Comparison of ENCODE assay signal across 31 cellular contexts in genomic region chr16:3479654-3480216, GRCh38. TPM values are rescaled to one million over a fixed set of nuclear protein-coding genes. Genes with fewer than 3 reads are reported as not detected.
DNase-seq lines count a peak whose midpoint lies in the region; ATAC-seq and TF ChIP-seq lines count a peak whose summit lies in the region.
"Had no signal": no experiment of that assay in that cellular context is flagged by ENCODE, and none has a peak within 500 bp of the region (broad histone marks: within the 10 kb centered on the region; RNA-seq: fewer than 3 reads in every experiment).

No MANE protein-coding gene starts in this region.

- peak; percentile 40 to 52 for ATAC-seq in activated T-cell treated with anti-CD3 and anti-CD28 coated beads, Interleukin-2, amount 50 U/mL, for 4 hours
- peak; percentile 60 for ATAC-seq in activated naive CD8-positive, alpha-beta T cell treated with anti-CD3 and anti-CD28 coated beads, Interleukin-2, amount 50 U/mL, for 24 hours
- ATAC-seq in HG03045 (IDR thresholded peaks at IDR 0.05; ENCODE audit: unreplicated experiment) (no peak), HG03039 (IDR thresholded peaks at IDR 0.05; ENCODE audit: unreplicated experiment) (no peak), omental fat pad (ENCODE audit: low FRiP score) (no peak)

- H3K27me3 ChIP-seq in osteoblast (ENCODE audit: insufficient read depth, low read length), result no peaks in the 10 kb centered on the region
- H3K27me3 ChIP-seq: BLaER1, brain microvascular endothelial cell, right atrium auricular region, upper lobe of left lung had no signal

- no peaks in the 10 kb centered on the region for H3K27me3 Mint-ChIP-seq in activated T-cell treated with anti-CD3 and anti-CD28 coated beads, Interleukin-2, amount 50 U/mL, for 4 hours (ENCODE audit: low read depth)
- H3K27me3 Mint-ChIP-seq in activated naive CD8-positive, alpha-beta T cell treated with anti-CD3 and anti-CD28 coated beads, Interleukin-2, amount 50 U/mL, for 24 hours, result no peaks in the 10 kb centered on the region
- H3K27me3 Mint-ChIP-seq: activated CD4-positive, alpha-beta T cell treated with anti-CD3 and anti-CD28 coated beads, Interleukin-2, amount 10 ng/mL, durations not matched to agents 24 days and 14 days had no signal

- no peak overlapping the region for H2AFZ ChIP-seq in osteoblast (ENCODE audit: low read length)
- H2AFZ ChIP-seq: GM23248, parathyroid adenoma had no signal

- TF ChIP-seq CTCF in GM12865 (IDR thresholded peaks at IDR 0.05; ENCODE audit: insufficient read depth, low read depth, low read length, missing control alignments), result no peak
- TF ChIP-seq CTCF in osteoblast (IDR thresholded peaks at IDR 0.05; ENCODE audit: extremely low read depth, low read depth, low read length), result no peak
- TF ChIP-seq CTCF in omental fat pad (IDR thresholded peaks at IDR 0.05), result no peak

- no peaks in the 10 kb centered on the region for H3K4me1 ChIP-seq in osteoblast (ENCODE audit: insufficient read depth, low read length)
- H3K4me1 ChIP-seq: BLaER1, parathyroid adenoma had no signal

- no peaks in the 10 kb centered on the region for H3K9me3 ChIP-seq in osteoblast (ENCODE audit: low read depth, low read length)
- H3K9me3 ChIP-seq: BLaER1, right atrium auricular region, upper lobe of left lung had no signal

- H3K79me2 ChIP-seq in osteoblast (ENCODE audit: insufficient read depth, low read length), result peaks cover 62% of the 10 kb centered on the region

- H3K27ac Mint-ChIP-seq in activated naive CD8-positive, alpha-beta T cell treated with anti-CD3 and anti-CD28 coated beads, Interleukin-2, amount 50 U/mL, for 24 hours, result peak overlapping the region; percentile 57
- H3K27ac Mint-ChIP-seq: activated CD4-positive, alpha-beta T cell treated with anti-CD3 and anti-CD28 coated beads, Interleukin-2, amount 10 ng/mL, durations not matched to agents 24 days and 14 days; nephron progenitor cell had no signal

- H3K36me3 ChIP-seq in osteoblast (ENCODE audit: insufficient read depth, low read length), result peaks cover 40% of the 10 kb centered on the region

- peaks cover 40% of the 10 kb centered on the region for H4K20me1 ChIP-seq in osteoblast (ENCODE audit: insufficient read depth, low read length)

- H3K36me3 Mint-ChIP-seq in activated T-cell treated with anti-CD3 and anti-CD28 coated beads, Interleukin-2, amount 50 U/mL, for 4 hours (ENCODE audit: insufficient read depth), result peaks cover 34% of the 10 kb centered on the region
- H3K36me3 Mint-ChIP-seq in activated naive CD8-positive, alpha-beta T cell treated with anti-CD3 and anti-CD28 coated beads, Interleukin-2, amount 50 U/mL, for 24 hours (ENCODE audit: low read depth), result peaks cover 26% of the 10 kb centered on the region

- H3K4me3 ChIP-seq in GM12865 (ENCODE audit: low read depth, low read length) (no peak overlapping the region), osteoblast (ENCODE audit: insufficient read depth, low read length) (no peak overlapping the region)
- H3K4me3 ChIP-seq: BLaER1, GM23248, right atrium auricular region, upper lobe of left lung had no signal

- H3K4me2 ChIP-seq in osteoblast (ENCODE audit: insufficient read depth, low read length), result no peak overlapping the region
- H3K4me2 ChIP-seq: BLaER1 had no signal

- DNase-seq in activated T-cell treated with anti-CD3 and anti-CD28 coated beads, Interleukin-2, amount 50 U/mL, for 4 hours, result no peak
- DNase-seq in activated T-cell treated with anti-CD3 and anti-CD28 coated beads for 4 hours, result no peak
- peak; percentile 42 for DNase-seq in GM12865 (ENCODE audit: low read depth)
- no peak for DNase-seq in activated naive CD8-positive, alpha-beta T cell treated with anti-CD3 and anti-CD28 coated beads, Interleukin-2, amount 50 U/mL, for 24 hours
- DNase-seq in osteoblast (ENCODE audit: insufficient read length, low spot score, missing footprints), result peak; percentile 70
- DNase-seq in omental fat pad (ENCODE audit: low spot score), result no peak
- DNase-seq: activated CD4-positive, alpha-beta T cell treated with anti-CD3 and anti-CD28 coated beads, Interleukin-2, amount 10 ng/mL, durations not matched to agents 24 days and 14 days; activated CD8-positive, alpha-beta memory T cell treated with anti-CD3 and anti-CD28 coated beads, Interleukin-2, amount 50 U/mL, for 48 hours; amniotic stem cell; brain microvascular endothelial cell; Calu3; DND-41; effector CD8-positive, alpha-beta T cell; GM23248; Kasumi-1; NCI-H146; NCI-H446 treated with DMSO at 0.1 percent for 48 hours; nephron progenitor cell; RPMI8226; stimulated activated CD4-positive, alpha-beta T cell treated with anti-CD3 and anti-CD28 coated beads, Interleukin-2, amount 100 ng/mL, for 24 hours; substantia nigra; upper lobe of left lung had no signal

- no peaks in the 10 kb centered on the region for H3K9me3 Mint-ChIP-seq in activated T-cell treated with anti-CD3 and anti-CD28 coated beads, Interleukin-2, amount 50 U/mL, for 4 hours
- H3K9me3 Mint-ChIP-seq in activated naive CD8-positive, alpha-beta T cell treated with anti-CD3 and anti-CD28 coated beads, Interleukin-2, amount 50 U/mL, for 24 hours, result no peaks in the 10 kb centered on the region
- H3K9me3 Mint-ChIP-seq: activated CD4-positive, alpha-beta T cell treated with anti-CD3 and anti-CD28 coated beads, Interleukin-2, amount 10 ng/mL, durations not matched to agents 24 days and 14 days; nephron progenitor cell had no signal

- no peak overlapping the region for H3K27ac ChIP-seq in osteoblast (ENCODE audit: low read depth, low read length)
- H3K27ac ChIP-seq: BLaER1, brain microvascular endothelial cell, GM23248, parathyroid adenoma, right atrium auricular region, upper lobe of left lung had no signal

- no peaks in the 10 kb centered on the region for H3K4me1 Mint-ChIP-seq in activated T-cell treated with anti-CD3 and anti-CD28 coated beads, Interleukin-2, amount 50 U/mL, for 4 hours (ENCODE audit: low read depth)
- peaks cover 12% of the 10 kb centered on the region for H3K4me1 Mint-ChIP-seq in activated naive CD8-positive, alpha-beta T cell treated with anti-CD3 and anti-CD28 coated beads, Interleukin-2, amount 50 U/mL, for 24 hours

- no peak overlapping the region for H3K4me3 Mint-ChIP-seq in activated T-cell treated with anti-CD3 and anti-CD28 coated beads, Interleukin-2, amount 50 U/mL, for 4 hours
- no peak overlapping the region for H3K4me3 Mint-ChIP-seq in activated naive CD8-positive, alpha-beta T cell treated with anti-CD3 and anti-CD28 coated beads, Interleukin-2, amount 50 U/mL, for 24 hours
- H3K4me3 Mint-ChIP-seq: activated CD4-positive, alpha-beta T cell treated with anti-CD3 and anti-CD28 coated beads, Interleukin-2, amount 10 ng/mL, durations not matched to agents 24 days and 14 days; nephron progenitor cell had no signal

RNA-seq across cellular contexts. Expression of gene C16orf90, which starts 15.6 kb away (rescaled TPM):
- total RNA-seq in activated T-cell treated with anti-CD3 and anti-CD28 coated beads, Interleukin-2, amount 50 U/mL, for 4 hours, result not detected
- total RNA-seq in osteoblast (not detected in 2 replicates), omental fat pad (not detected)
- total RNA-seq: activated CD4-positive, alpha-beta T cell treated with anti-CD3 and anti-CD28 coated beads, Interleukin-2, amount 10 ng/mL, durations not matched to agents 24 days and 14 days; Calu3; epithelial cell of proximal tubule; GM23248; lung microvascular endothelial cell; mucosa of gallbladder; right atrium auricular region; T-helper 1 cell treated with Interleukin-12 subunit alpha and Interleukin-12 subunit beta and Interleukin-4 antibody, amounts not matched to agents 30 ng/mL and 1 ng/mL, for 36 hours; upper lobe of left lung had no signal

RNA-seq across cellular contexts. Expression of gene CLUAP1, which starts 21.1 kb away (rescaled TPM):
- 10 to 100 TPM; 12.0 to 15.0 (median 14.8) TPM for total RNA-seq in activated T-cell treated with anti-CD3 and anti-CD28 coated beads, Interleukin-2, amount 50 U/mL, for 4 hours
- total RNA-seq in osteoblast, result 17.0 and 18.6 TPM in 2 replicates
- 10 to 100 TPM in 2 of 4 donors, 1 to 10 TPM in 2; 8.5 to 17.8 (median 12.5) TPM for total RNA-seq in omental fat pad

RNA-seq across cellular contexts. Expression of gene NAA60, which starts 36.3 kb away (rescaled TPM):
- 10 to 100 TPM; 27.3 to 29.3 (median 27.8) TPM for total RNA-seq in activated T-cell treated with anti-CD3 and anti-CD28 coated beads, Interleukin-2, amount 50 U/mL, for 4 hours
- total RNA-seq in osteoblast, result 19.7 and 27.5 TPM in 2 replicates
- 10 to 100 TPM; 17.0 to 31.7 (median 26.5) TPM for total RNA-seq in omental fat pad

RNA-seq across cellular contexts. Expression of gene ZNF597, which starts 36.4 kb away (rescaled TPM):
- total RNA-seq in activated T-cell treated with anti-CD3 and anti-CD28 coated beads, Interleukin-2, amount 50 U/mL, for 4 hours, result 1 to 10 TPM; 1.2 to 1.5 (median 1.3) TPM
- total RNA-seq in osteoblast, result 2.9 TPM in 2 replicates
- total RNA-seq in omental fat pad, result 1 to 10 TPM; 2.0 to 3.3 (median 2.7) TPM

Comparison
In these comparisons a context has a peak if more than half of its experiments do, and no peak if none do; other contexts are left out.
1. ATAC-seq: peak in activated T-cell treated with anti-CD3 and anti-CD28 coated beads, Interleukin-2, amount 50 U/mL, for 4 hours (2 of 2) and activated naive CD8-positive, alpha-beta T cell treated with anti-CD3 and anti-CD28 coated beads, Interleukin-2, amount 50 U/mL, for 24 hours (single experiment); none in HG03045 (single experiment), HG03039 (single experiment) and omental fat pad (single experiment).
2. DNase-seq: peak in GM12865 (single experiment) and osteoblast (single experiment); none in activated T-cell treated with anti-CD3 and anti-CD28 coated beads, Interleukin-2, amount 50 U/mL, for 4 hours (single experiment), activated T-cell treated with anti-CD3 and anti-CD28 coated beads for 4 hours (single experiment), activated naive CD8-positive, alpha-beta T cell treated with anti-CD3 and anti-CD28 coated beads, Interleukin-2, amount 50 U/mL, for 24 hours (single experiment) and omental fat pad (single experiment).